12 cellular contexts compared by ENCODE assay signal in genomic region chr10:109696981-109697775, GRCh38.
"Had no signal": no experiment of that assay in that cellular context is flagged by ENCODE, and none has a peak within 500 bp of the region (broad histone marks: within the 10 kb centered on the region; RNA-seq: fewer than 3 reads in every experiment).

No MANE protein-coding gene starts in this region.

- H3K36me3 ChIP-seq: ascending aorta, neural progenitor cell had no signal

- H3K9me3 ChIP-seq: ascending aorta had no signal

- H3K4me1 ChIP-seq: ascending aorta, neural progenitor cell, parathyroid adenoma had no signal

- H3K27me3 ChIP-seq: ascending aorta, neural progenitor cell had no signal

- H3K4me3 ChIP-seq: ascending aorta, neural progenitor cell had no signal

- H3K4me3 Mint-ChIP-seq: activated naive CD8-positive, alpha-beta T cell treated with anti-CD3 and anti-CD28 coated beads, Interleukin-2, amount 10 ng/mL, durations not matched to agents 7 days and 5 days; neural progenitor cell had no signal

- H3K27ac Mint-ChIP-seq: activated naive CD8-positive, alpha-beta T cell treated with anti-CD3 and anti-CD28 coated beads, Interleukin-2, amount 10 ng/mL, durations not matched to agents 7 days and 5 days; neural progenitor cell had no signal

- H2AFZ ChIP-seq: neural progenitor cell, parathyroid adenoma had no signal

- H3K27me3 Mint-ChIP-seq: activated naive CD8-positive, alpha-beta T cell treated with anti-CD3 and anti-CD28 coated beads, Interleukin-2, amount 10 ng/mL, durations not matched to agents 7 days and 5 days had no signal

- H3K36me3 Mint-ChIP-seq: activated naive CD8-positive, alpha-beta T cell treated with anti-CD3 and anti-CD28 coated beads, Interleukin-2, amount 10 ng/mL, durations not matched to agents 7 days and 5 days; neural progenitor cell had no signal

- DNase-seq: activated CD4-positive, alpha-beta T cell treated with anti-CD3 and anti-CD28 coated beads, Interleukin-2, amount 50 U/mL, for 1 hour; activated CD8-positive, alpha-beta memory T cell treated with anti-CD3 and anti-CD28 coated beads for 24 hours; activated naive CD8-positive, alpha-beta T cell treated with anti-CD3 and anti-CD28 coated beads, Interleukin-2, amount 10 ng/mL, durations not matched to agents 7 days and 5 days; head of caudate nucleus; stimulated activated CD4-positive, alpha-beta T cell treated with anti-CD3 and anti-CD28 coated beads, Interleukin-2, amount 100 ng/mL, for 48 hours; stimulated activated naive CD4-positive, alpha-beta T cell; SW 1271 had no signal

- FAIRE-seq: frontal cortex had no signal

- H3K27ac ChIP-seq: ascending aorta, epithelial cell of prostate, neural progenitor cell, parathyroid adenoma had no signal

- H3K9ac ChIP-seq: neural progenitor cell, parathyroid adenoma had no signal

- H3K4me2 ChIP-seq: neural progenitor cell had no signal

- H3K79me2 ChIP-seq: parathyroid adenoma had no signal

- H3K9me3 Mint-ChIP-seq: activated naive CD8-positive, alpha-beta T cell treated with anti-CD3 and anti-CD28 coated beads, Interleukin-2, amount 10 ng/mL, durations not matched to agents 7 days and 5 days; neural progenitor cell had no signal

- H3K4me1 Mint-ChIP-seq: activated naive CD8-positive, alpha-beta T cell treated with anti-CD3 and anti-CD28 coated beads, Interleukin-2, amount 10 ng/mL, durations not matched to agents 7 days and 5 days had no signal
